Comparison of ENCODE assay signal across 8 cellular contexts in genomic region chr10:102394079-102394800, GRCh38. TPM values are rescaled to one million over a fixed set of nuclear protein-coding genes. Genes with fewer than 3 reads are reported as not detected.
DNase-seq lines count a peak whose midpoint lies in the region; ATAC-seq lines count a peak whose summit lies in the region.

No MANE protein-coding gene starts in this region.

- H3K27me3 ChIP-seq in esophagus (ENCODE audit: control insufficient read depth in 1 of 2, insufficient read depth in 2 of 2, low read length in 2 of 2) (no peaks in the 10 kb centered on the region), muscle layer of duodenum (ENCODE audit: low read depth, low read length) (no peaks in the 10 kb centered on the region)

- WGBS in esophagus, 2 donors, result 1% methylated on average over 67 to 71 of the region's 71 CpGs

- peak; percentile 78 for DNase-seq in CMK (ENCODE audit: low read depth)
- peak; percentile 97 for DNase-seq in OCI-M1 (lab: John Stamatoyannopoulos, UW)
- peak; percentile 99 for DNase-seq in activated T-cell treated with anti-CD3 and anti-CD28 coated beads, Interleukin-2, amount 50 U/mL, for 1 hour
- DNase-seq in stimulated activated CD8-positive, alpha-beta memory T cell treated with anti-CD3 and anti-CD28 coated beads, Interleukin-7, amount 100 ng/mL, for 24 hours (ENCODE audit: low read depth), result peak; percentile 99

- peak overlapping the region; percentile 71 to 79 for H3K4me3 ChIP-seq in esophagus (ENCODE audit: low read depth in 1 of 2, low read length in 2 of 2)
- peak overlapping the region; percentile 77 to 84 for H3K4me3 ChIP-seq in muscle layer of duodenum (ENCODE audit: low read depth in 1 of 2, low read length in 2 of 2)

- no peaks in the 10 kb centered on the region for H3K9me3 ChIP-seq in esophagus (ENCODE audit: control insufficient read depth in 2 of 2, insufficient read depth in 1 of 2, low read depth in 1 of 2, low read length in 1 of 2)
- no peaks in the 10 kb centered on the region for H3K9me3 ChIP-seq in muscle layer of duodenum (ENCODE audit: control insufficient read depth in 1 of 2, low read length in 2 of 2)

- H3K27ac ChIP-seq in esophagus (ENCODE audit: low read depth in 2 of 2, low read length in 1 of 2) (peak overlapping the region; percentile 99), muscle layer of duodenum (ENCODE audit: low read length) (peak overlapping the region; percentile 90)

- H3K36me3 ChIP-seq in esophagus (ENCODE audit: control insufficient read depth in 2 of 2, insufficient read depth in 2 of 2, low read length in 1 of 2), result no peaks in the 10 kb centered on the region
- H3K36me3 ChIP-seq in muscle layer of duodenum (ENCODE audit: control insufficient read depth in 1 of 2, insufficient read depth in 2 of 2, low read length in 2 of 2), result peaks cover 13 to 14% of the 10 kb centered on the region in 2 donors

- ATAC-seq in GM19351 (IDR thresholded peaks at IDR 0.05; ENCODE audit: unreplicated experiment) (peak; percentile 74), HG03520 (IDR thresholded peaks at IDR 0.05; ENCODE audit: unreplicated experiment) (peak; percentile 76)

- H3K4me1 ChIP-seq in esophagus (ENCODE audit: control insufficient read depth in 2 of 2, insufficient read depth in 2 of 2, low read length in 1 of 2) (peaks cover 7 to 12% of the 10 kb centered on the region in 2 donors), muscle layer of duodenum (ENCODE audit: control insufficient read depth in 1 of 2, insufficient read depth in 2 of 2, low read length in 2 of 2) (peaks cover 10 to 38% of the 10 kb centered on the region in 2 donors)

RNA-seq across cellular contexts. Expression of gene NFKB2, which starts 1.3 kb away (rescaled TPM):
- polyA plus RNA-seq in esophagus, result 10 to 100 TPM; 11.4 to 22.6 TPM

RNA-seq across cellular contexts. Expression of gene PSD, which starts 24.3 kb away (rescaled TPM):
- 1 to 10 TPM; 1.1 to 2.1 TPM for polyA plus RNA-seq in esophagus

RNA-seq across cellular contexts. Expression of gene FBXL15, which starts 26.4 kb away (rescaled TPM):
- polyA plus RNA-seq in esophagus, result 10 to 100 TPM in 1 of 2 donors, 1 to 10 TPM in 1; 6.3 to 15.2 TPM

RNA-seq across cellular contexts. Expression of gene CUEDC2, which starts 38.1 kb away (rescaled TPM):
- polyA plus RNA-seq in esophagus, result 10 to 100 TPM; 16.3 to 30.3 TPM

RNA-seq across cellular contexts. Expression of gene C10orf95, which starts 57.1 kb away (rescaled TPM):
- under 1 TPM; 0.37 to 0.65 TPM for polyA plus RNA-seq in esophagus

Comparison
In these comparisons a context has a peak if more than half of its experiments do, and no peak if none do; other contexts are left out.
1. Peak in every context shown above with its lines: DNase-seq, ATAC-seq, H3K4me3 ChIP-seq and H3K27ac ChIP-seq.